In genomic region chr14:77133718-77134338, GRCh38 we compare ENCODE assay signal across 8 cellular contexts. TPM values are rescaled to one million over a fixed set of nuclear protein-coding genes. Genes with fewer than 3 reads are reported as not detected.
DNase-seq lines count a peak whose midpoint lies in the region; ATAC-seq, FAIRE-seq and TF ChIP-seq lines count a peak whose summit lies in the region.

No MANE protein-coding gene starts in this region.

- TF ChIP-seq RAD21 in K562 (CRISPR knock-in tag; conservative IDR thresholded peaks at IDR 0.05 in 1 of 2, IDR thresholded peaks at IDR 0.05 in 1 of 2) = no peak

- H2AFZ ChIP-seq in K562 (ENCODE audit: low read depth, low read length) = no peak overlapping the region

- WGBS in K562 (ENCODE audit: insufficient coverage, low coverage, missing lambda C conversion rate) = 2% methylated on average over 21 of the region's 22 CpGs
- 3% methylated on average over 14 of the region's 22 CpGs for WGBS in right lobe of liver (ENCODE audit: insufficient coverage, low coverage, low lambda C conversion rate, missing lambda C conversion rate)

- peaks cover 0 to 7% of the 10 kb centered on the region in 2 donors for H3K9me3 Mint-ChIP-seq in stimulated activated naive CD8-positive, alpha-beta T cell treated with anti-CD3 and anti-CD28 coated beads, Interleukin-15, amount 100 ng/mL, for 72 hours

- H3K9me1 ChIP-seq in K562 (ENCODE audit: control insufficient read depth, insufficient read depth, low read length) = no peaks in the 10 kb centered on the region

- in situ Hi-C loops in K562 (cut with MboI) = no loop called here

- no peaks in the 10 kb centered on the region for H3K79me2 ChIP-seq in K562 (ENCODE audit: control insufficient read depth, insufficient read depth, low read length)

- FAIRE-seq in K562 (lab: Jason Lieb, UNC) = no peak

- no peaks in the 10 kb centered on the region; the same call in 1 of the 2 replicates for H4K20me1 ChIP-seq in K562 (replicated peaks; ENCODE audit: control insufficient read depth, insufficient read depth, low read length)

- CTCF ChIA-PET in HEK293T (lab: Yijun Ruan, JAX) = interaction anchor here (0.7 to 1.0 kb wide), 2 partner anchors 10 to 258 kb away, joined by 3 to 7 read pairs; no protein-coding TSS in a partner anchor
- CTCF ChIA-PET in K562 (lab: Yijun Ruan, JAX; ENCODE audit: low intra/inter-chr PET ratio) = no interaction called here

- intact Hi-C loops in K562 (cut with micrococcal nuclease) (no loop called here), right lobe of liver (cut with DNase I) (no loop called here)

- no TSS peak for BruUV-seq in K562 (replicated peaks; lab: Mats Ljungman, UMichigan)

- H3K4me3 ChIP-seq in K562 (no peak overlapping the region), right lobe of liver (no peak overlapping the region)

- peak; percentile 53 for DNase-seq in CD1c-positive myeloid dendritic cell (ENCODE audit: extremely low spot score)
- DNase-seq in HEK293T (ENCODE audit: extremely low spot score) = peak; percentile 62
- peak; percentile 53 for DNase-seq in SK-N-DZ (ENCODE audit: low spot score)
- peak; percentile 45 to 66 (median 58) for DNase-seq in K562 (ENCODE audit: extremely low read depth in 1 of 4, low spot score in 3 of 4)
- DNase-seq in right lobe of liver = peak; percentile 34 to 51 (median 48)
- DNase-seq in stimulated activated naive CD8-positive, alpha-beta T cell treated with anti-CD3 and anti-CD28 coated beads, Interleukin-15, amount 100 ng/mL, for 72 hours = peak; percentile 57 to 60

- H3K9me3 ChIP-seq in K562 (replicated peaks; ENCODE audit: control insufficient read depth, insufficient read depth, low read depth, low read length) = no peaks in the 10 kb centered on the region
- H3K9me3 ChIP-seq in right lobe of liver = no peaks in the 10 kb centered on the region

- POLR2A ChIA-PET in HEK293T (lab: Yijun Ruan, JAX) (no interaction called here), K562 (lab: Yijun Ruan, JAX) (interaction anchor here (0.6 to 0.7 kb wide), 3 partner anchors 10 to 1473 kb away, joined by 3 to 4 read pairs (median 3); partner anchors contain the start of genes ERG28, TMEM63C and TTLL5)

- ATAC-seq in K562 (peak; percentile 95), right lobe of liver (peak; percentile 53 to 81 (median 64)), HG03159 (IDR thresholded peaks at IDR 0.05; ENCODE audit: unreplicated experiment) (no peak), GM21515 (IDR thresholded peaks at IDR 0.05; ENCODE audit: unreplicated experiment) (no peak)
- peak; percentile 84 for ATAC-seq in stimulated activated naive CD8-positive, alpha-beta T cell treated with anti-CD3 and anti-CD28 coated beads, Interleukin-15, amount 100 ng/mL, for 72 hours

- H3K27ac Mint-ChIP-seq in stimulated activated naive CD8-positive, alpha-beta T cell treated with anti-CD3 and anti-CD28 coated beads, Interleukin-15, amount 100 ng/mL, for 72 hours = no peak overlapping the region

- no peak overlapping the region for H3K9ac ChIP-seq in K562 (ENCODE audit: insufficient read depth in 1 of 2, low read depth in 2 of 2, low read length in 2 of 2)

- no peak for TF ChIP-seq EP300 in K562 (IDR thresholded peaks at IDR 0.05; ENCODE audit: low read length)

- H3K27ac ChIP-seq in K562 (ENCODE audit: extremely low read depth, low read depth, low read length) (no peak overlapping the region), right lobe of liver (no peak overlapping the region)

- H3K27me3 Mint-ChIP-seq in stimulated activated naive CD8-positive, alpha-beta T cell treated with anti-CD3 and anti-CD28 coated beads, Interleukin-15, amount 100 ng/mL, for 72 hours = peaks cover 88% of the 10 kb centered on the region

- TF ChIP-seq CTCF in K562 (IDR thresholded peaks at IDR 0.05 in 2 of 3, conservative IDR thresholded peaks at IDR 0.05 in 1 of 3; ENCODE audit: insufficient read depth in 2 of 3, low read depth in 1 of 3, low read length in 3 of 3) (no peak), right lobe of liver (IDR thresholded peaks at IDR 0.05) (no peak)

- H3K4me1 Mint-ChIP-seq in stimulated activated naive CD8-positive, alpha-beta T cell treated with anti-CD3 and anti-CD28 coated beads, Interleukin-15, amount 100 ng/mL, for 72 hours = peaks cover 4% of the 10 kb centered on the region

- H3K4me3 Mint-ChIP-seq in stimulated activated naive CD8-positive, alpha-beta T cell treated with anti-CD3 and anti-CD28 coated beads, Interleukin-15, amount 100 ng/mL, for 72 hours = no peak overlapping the region

- H3K36me3 ChIP-seq in K562 (ENCODE audit: control insufficient read depth, insufficient read depth, low read length) = no peaks in the 10 kb centered on the region
- H3K36me3 ChIP-seq in right lobe of liver = no peaks in the 10 kb centered on the region

- TF ChIP-seq POLR2A in K562 (conservative IDR thresholded peaks at IDR 0.05) (no peak), right lobe of liver (IDR thresholded peaks at IDR 0.05) (no peak)

- H3K27me3 ChIP-seq in K562 (ENCODE audit: control insufficient read depth in 2 of 2, insufficient read depth in 2 of 2, low read length in 2 of 2) (peaks cover 8 to 26% of the 10 kb centered on the region in 2 experiments; a peak in 3 of 5 replicates), right lobe of liver (no peaks in the 10 kb centered on the region)

- no peaks in the 10 kb centered on the region for H3K4me1 ChIP-seq in K562 (replicated peaks in 1 of 2; ENCODE audit: control insufficient read depth in 2 of 2, insufficient read depth in 2 of 2, low read length in 2 of 2)
- H3K4me1 ChIP-seq in right lobe of liver = no peaks in the 10 kb centered on the region

- no peak overlapping the region for H3K4me2 ChIP-seq in K562 (ENCODE audit: insufficient read depth, low read length)

RNA-seq across cellular contexts. Expression of gene ZDHHC22, which starts 7.8 kb away (rescaled TPM):
- polyA plus RNA-seq in SK-N-DZ (2014; cell fraction: cytosol; rRNA removed) = 1.6 and 3.5 TPM in 2 replicates
- polyA plus RNA-seq in SK-N-DZ (2014; cell fraction: nucleus; rRNA removed) = 0.30 and 0.69 TPM in 2 replicates
- total RNA-seq in K562 (2011; cell fraction: chromatin; rRNA removed; ENCODE audit: low replicate concordance) = not detected in 2 replicates
- not detected in 2 replicates for total RNA-seq in K562 (2011; cell fraction: nucleolus; rRNA removed)
- not detected in 2 replicates for total RNA-seq in K562 (2011; cell fraction: nucleoplasm; rRNA removed)
- total RNA-seq in K562 (2014; rRNA removed) (not detected in 2 replicates), K562 (2014; rRNA removed; fragmentation: Illumina TruSeq; extraction: Trizol) (not detected in 2 replicates), K562 (2015; rRNA removed; fragmentation: Illumina TruSeq; extraction: Trizol) (not detected in 2 replicates), K562 (2021) (not detected in 2 replicates), right lobe of liver (not detected)
- polyA plus RNA-seq in K562 (2011; rRNA removed) (not detected in 2 replicates), K562 (2014; fragmentation: Illumina TruSeq; extraction: Trizol) (not detected in 2 replicates), K562 (2014; fragmentation: Nextera tagmentation; extraction: Ambion mirVana) (not detected), K562 (2014; rRNA removed) (not detected in 2 replicates)
- polyA plus RNA-seq in K562 (2011; cell fraction: cytosol; rRNA removed) = not detected in 2 replicates
- not detected in 2 replicates for polyA plus RNA-seq in K562 (2011; cell fraction: nucleus; rRNA removed)
- polyA plus RNA-seq in K562 (2012) = not detected in 2 replicates
- not detected in 2 replicates for polyA minus RNA-seq in K562 (2011; rRNA and poly(A)+ RNA removed)
- not detected in 2 replicates for polyA minus RNA-seq in K562 (2011; cell fraction: cytosol; rRNA and poly(A)+ RNA removed)
- not detected in 2 replicates for polyA minus RNA-seq in K562 (2011; cell fraction: nucleus; rRNA and poly(A)+ RNA removed)

RNA-seq across cellular contexts. Expression of gene CIPC, which starts 35.8 kb away (rescaled TPM):
- polyA plus RNA-seq in SK-N-DZ (2014; cell fraction: cytosol; rRNA removed) = 22.1 and 24.0 TPM in 2 replicates
- 8.5 and 11.2 TPM in 2 replicates for polyA plus RNA-seq in SK-N-DZ (2014; cell fraction: nucleus; rRNA removed)
- 10.6 and 18.5 TPM in 2 replicates for total RNA-seq in K562 (2011; cell fraction: chromatin; rRNA removed; ENCODE audit: low replicate concordance)
- total RNA-seq in K562 (2011; cell fraction: nucleolus; rRNA removed) = 9.2 and 11.6 TPM in 2 replicates
- 15.0 and 19.5 TPM in 2 replicates for total RNA-seq in K562 (2011; cell fraction: nucleoplasm; rRNA removed)
- total RNA-seq in K562 (2014; rRNA removed) = 8.5 and 11.1 TPM in 2 replicates
- total RNA-seq in K562 (2014; rRNA removed; fragmentation: Illumina TruSeq; extraction: Trizol) = 11.5 and 12.1 TPM in 2 replicates
- total RNA-seq in K562 (2015; rRNA removed; fragmentation: Illumina TruSeq; extraction: Trizol) = 11.1 and 11.9 TPM in 2 replicates
- 10.7 and 14.4 TPM in 2 replicates for total RNA-seq in K562 (2021)
- 15.3 and 16.9 TPM in 2 replicates for polyA plus RNA-seq in K562 (2011; rRNA removed)
- polyA plus RNA-seq in K562 (2011; cell fraction: cytosol; rRNA removed) = 9.1 and 10.5 TPM in 2 replicates
- 14.3 and 15.5 TPM in 2 replicates for polyA plus RNA-seq in K562 (2011; cell fraction: nucleus; rRNA removed)
- 5.6 and 8.3 TPM in 2 replicates for polyA plus RNA-seq in K562 (2012)
- 9.6 and 11.4 TPM in 2 replicates for polyA plus RNA-seq in K562 (2014; fragmentation: Illumina TruSeq; extraction: Trizol)
- 1 to 10 TPM; 5.0 to 6.5 TPM for polyA plus RNA-seq in K562 (2014; fragmentation: Nextera tagmentation; extraction: Ambion mirVana)
- polyA plus RNA-seq in K562 (2014; rRNA removed) = 9.0 and 10.8 TPM in 2 replicates
- 13.3 and 14.9 TPM in 2 replicates for polyA minus RNA-seq in K562 (2011; rRNA and poly(A)+ RNA removed)
- 5.8 and 11.6 TPM in 2 replicates for polyA minus RNA-seq in K562 (2011; cell fraction: cytosol; rRNA and poly(A)+ RNA removed)
- 7.7 and 8.3 TPM in 2 replicates for polyA minus RNA-seq in K562 (2011; cell fraction: nucleus; rRNA and poly(A)+ RNA removed)
- total RNA-seq in right lobe of liver = 10 to 100 TPM; 10.4 to 18.7 (median 12.7) TPM

RNA-seq across cellular contexts. Expression of gene TMEM63C, which starts 47.8 kb away (rescaled TPM):
- 2.4 and 4.0 TPM in 2 replicates for polyA plus RNA-seq in SK-N-DZ (2014; cell fraction: cytosol; rRNA removed)
- 8.3 and 10.0 TPM in 2 replicates for polyA plus RNA-seq in SK-N-DZ (2014; cell fraction: nucleus; rRNA removed)
- 0.25 TPM in 1 of 2 replicates, not detected in the other for total RNA-seq in K562 (2011; cell fraction: chromatin; rRNA removed; ENCODE audit: low replicate concordance)
- not detected in 2 replicates for total RNA-seq in K562 (2011; cell fraction: nucleolus; rRNA removed)
- not detected in 2 replicates for total RNA-seq in K562 (2011; cell fraction: nucleoplasm; rRNA removed)
- total RNA-seq in K562 (2014; rRNA removed) = not detected in 2 replicates
- total RNA-seq in K562 (2014; rRNA removed; fragmentation: Illumina TruSeq; extraction: Trizol) = not detected in 2 replicates
- 0.57 TPM in 1 of 2 replicates, not detected in the other for total RNA-seq in K562 (2015; rRNA removed; fragmentation: Illumina TruSeq; extraction: Trizol)
- not detected in 2 replicates for total RNA-seq in K562 (2021)
- 0.07 and 0.14 TPM in 2 replicates for polyA plus RNA-seq in K562 (2011; rRNA removed)
- not detected in 2 replicates for polyA plus RNA-seq in K562 (2011; cell fraction: cytosol; rRNA removed)
- 0.08 TPM in 1 of 2 replicates, not detected in the other for polyA plus RNA-seq in K562 (2011; cell fraction: nucleus; rRNA removed)
- polyA plus RNA-seq in K562 (2012) = 0.15 TPM in 1 of 2 replicates, not detected in the other
- polyA plus RNA-seq in K562 (2014; fragmentation: Illumina TruSeq; extraction: Trizol) = not detected in 2 replicates
- not detected for polyA plus RNA-seq in K562 (2014; fragmentation: Nextera tagmentation; extraction: Ambion mirVana)
- not detected in 2 replicates for polyA plus RNA-seq in K562 (2014; rRNA removed)
- polyA minus RNA-seq in K562 (2011; rRNA and poly(A)+ RNA removed) = 0.03 TPM in 1 of 2 replicates, not detected in the other
- not detected in 2 replicates for polyA minus RNA-seq in K562 (2011; cell fraction: cytosol; rRNA and poly(A)+ RNA removed)
- polyA minus RNA-seq in K562 (2011; cell fraction: nucleus; rRNA and poly(A)+ RNA removed) = 0.13 TPM in 1 of 2 replicates, not detected in the other
- total RNA-seq in right lobe of liver = under 1 TPM in 4 of 6 experiments, not detected in 2; 0.07 to 0.82 (median 0.15) TPM

Comparison
In these comparisons a context has a peak if more than half of its experiments do, and no peak if none do; other contexts are left out.
1. ATAC-seq: peak in K562 (single experiment), right lobe of liver (4 of 4) and stimulated activated naive CD8-positive, alpha-beta T cell treated with anti-CD3 and anti-CD28 coated beads, Interleukin-15, amount 100 ng/mL, for 72 hours (single experiment); none in HG03159 (single experiment) and GM21515 (single experiment).
2. Peak in every context shown above with its lines, with median percentiles within 50 percentile points of each other: DNase-seq.